Comparison of ENCODE assay signal across 1 cellular context in genomic region chr12:57001448-57001906, GRCh38.
TF ChIP-seq lines count a peak whose summit lies in the region.

No MANE protein-coding gene starts in this region.

TF ChIP-seq in K562, 482 proteins besides CTCF, POLR2A, EP300 and RAD21 (continued from another document and continues in another):
- TF ChIP-seq ZBTB49 (CRISPR knock-in tag; IDR thresholded peaks at IDR 0.05; ENCODE audit: borderline replicate concordance) = no peak
- no peak for TF ChIP-seq CREB3L1 (IDR thresholded peaks at IDR 0.05; ENCODE audit: borderline replicate concordance, low read depth)
- 0 out of 2 replicates have a peak, but pooled peaks have one; percentile 11 for TF ChIP-seq SMARCE1 (IDR thresholded peaks at IDR 0.05)
- no peak for TF ChIP-seq TAF15 (IDR thresholded peaks at IDR 0.05; ENCODE audit: low read depth, low read length)
- no peak for TF ChIP-seq SMARCB1 (IDR thresholded peaks at IDR 0.05; ENCODE audit: insufficient read length, low read depth)
- TF ChIP-seq ZNF217 (CRISPR knock-in tag; IDR thresholded peaks at IDR 0.05) = no peak
- TF ChIP-seq PHF8 (IDR thresholded peaks at IDR 0.05; ENCODE audit: borderline replicate concordance, low read length) = no peak
- TF ChIP-seq ZZZ3 (IDR thresholded peaks at IDR 0.05) = no peak
- no peak for TF ChIP-seq ZNF318 (IDR thresholded peaks at IDR 0.05; ENCODE audit: borderline replicate concordance in 1 of 2, low read depth in 1 of 2)
- no peak for TF ChIP-seq SMAD3 (CRISPR knock-in tag; conservative IDR thresholded peaks at IDR 0.05)
- no peak for TF ChIP-seq TFAM (CRISPR knock-in tag; conservative IDR thresholded peaks at IDR 0.05)
- TF ChIP-seq ZNF668 (CRISPR knock-in tag; IDR thresholded peaks at IDR 0.05) = no peak
- no peak for TF ChIP-seq MLLT1 (IDR thresholded peaks at IDR 0.05)
- no peak for TF ChIP-seq MEF2A (IDR thresholded peaks at IDR 0.05; ENCODE audit: control insufficient read depth, low read depth, low read length)
- no peak for TF ChIP-seq ELK3 (CRISPR knock-in tag; IDR thresholded peaks at IDR 0.05)
- TF ChIP-seq PML (IDR thresholded peaks at IDR 0.05; ENCODE audit: low read length) = no peak
- TF ChIP-seq VEZF1 (CRISPR knock-in tag; IDR thresholded peaks at IDR 0.05) = no peak
- peak; percentile 33; the same call in 1 of the 2 replicates for TF ChIP-seq ATF7 (IDR thresholded peaks at IDR 0.05)
- no peak for TF ChIP-seq ZNF445 (CRISPR knock-in tag; IDR thresholded peaks at IDR 0.05; ENCODE audit: low read depth)
- no peak for TF ChIP-seq ZNF57 (CRISPR knock-in tag; IDR thresholded peaks at IDR 0.05)
- TF ChIP-seq RFX1 (IDR thresholded peaks at IDR 0.05) = no peak
- TF ChIP-seq ELF2 (CRISPR knock-in tag; IDR thresholded peaks at IDR 0.05) = no peak
- no peak for TF ChIP-seq IRF2 (CRISPR knock-in tag; IDR thresholded peaks at IDR 0.05)
- peak; percentile 18 to 38; a peak in 2 of 4 replicates for TF ChIP-seq NRF1 (conservative IDR thresholded peaks at IDR 0.05 in 1 of 2, IDR thresholded peaks at IDR 0.05 in 1 of 2)
- peak; percentile 35 to 62; a peak in 1 of 4 replicates for TF ChIP-seq MAZ (CRISPR knock-in tag; conservative IDR thresholded peaks at IDR 0.05 in 1 of 2, IDR thresholded peaks at IDR 0.05 in 1 of 2)
- TF ChIP-seq POLR2G (IDR thresholded peaks at IDR 0.05; ENCODE audit: low read depth, low read length) = no peak
- TF ChIP-seq DNMT1 (IDR thresholded peaks at IDR 0.05) = no peak
- no peak; the same call in 1 of the 2 replicates for TF ChIP-seq MTA1 (IDR thresholded peaks at IDR 0.05; ENCODE audit: borderline replicate concordance)
- TF ChIP-seq BCLAF1 (IDR thresholded peaks at IDR 0.05; ENCODE audit: borderline replicate concordance in 1 of 2, control insufficient read depth in 1 of 2, low read depth in 2 of 2, low read length in 1 of 2) = no peak
- TF ChIP-seq NKRF (IDR thresholded peaks at IDR 0.05; ENCODE audit: borderline replicate concordance) = no peak
- TF ChIP-seq HDAC8 (tag; IDR thresholded peaks at IDR 0.05) = no peak
- TF ChIP-seq ZFP30 (CRISPR knock-in tag; IDR thresholded peaks at IDR 0.05; ENCODE audit: borderline replicate concordance) = no peak
- no peak for TF ChIP-seq ZNF133 (CRISPR knock-in tag; IDR thresholded peaks at IDR 0.05)
- no peak for TF ChIP-seq NCOA6 (IDR thresholded peaks at IDR 0.05)
- no peak for TF ChIP-seq KLF6 (CRISPR knock-in tag; IDR thresholded peaks at IDR 0.05; ENCODE audit: borderline replicate concordance)
- no peak for TF ChIP-seq ZKSCAN3 (CRISPR knock-in tag; IDR thresholded peaks at IDR 0.05)
- no peak for TF ChIP-seq ZNF316 (IDR thresholded peaks at IDR 0.05)
- TF ChIP-seq SNRNP70 (optimal IDR thresholded peaks at IDR 0.05; ENCODE audit: low read depth, low read length) = no peak
- no peak for TF ChIP-seq ZNF586 (CRISPR knock-in tag; conservative IDR thresholded peaks at IDR 0.05)
